20 cellular contexts compared by ENCODE assay signal in genomic region chr5:158669275-158669674, GRCh38.
DNase-seq lines count a peak whose midpoint lies in the region; ATAC-seq, FAIRE-seq and TF ChIP-seq lines count a peak whose summit lies in the region.
"Had no signal": no experiment of that assay in that cellular context is flagged by ENCODE, and none has a peak within 500 bp of the region (broad histone marks: within the 10 kb centered on the region; RNA-seq: fewer than 3 reads in every experiment).

No MANE protein-coding gene starts in this region.

- CTCF ChIA-PET in MCF 10A (lab: Yijun Ruan, JAX), result interaction anchor here (0.7 to 2.2 kb wide), 4 partner anchors 26 to 498 kb away, joined by 3 to 11 read pairs (median 4); no protein-coding TSS in a partner anchor

- H3K4me1 Mint-ChIP-seq in dendritic cell treated with granulocyte-macrophage colony-stimulating factor and Interleukin-4, amounts not matched to agents 40 ng/mL and 50 ng/mL, for 4 days (ENCODE audit: low read depth), result peaks cover 6% of the 10 kb centered on the region
- peaks cover 7% of the 10 kb centered on the region for H3K4me1 Mint-ChIP-seq in memory B cell
- H3K4me1 Mint-ChIP-seq in MCF 10A (ENCODE audit: insufficient read depth, unreplicated experiment), result no peaks in the 10 kb centered on the region
- H3K4me1 Mint-ChIP-seq: CD4-positive, CD25-positive, alpha-beta regulatory T cell; GM23338; H9 had no signal

- TF ChIP-seq POLR2A in GM12892 (IDR thresholded peaks at IDR 0.05; ENCODE audit: low read depth, low read length), result no peak

- H3K9ac ChIP-seq in OCI-LY3 (ENCODE audit: low read length), result peak overlapping the region; percentile 47; the same call in 1 of the 2 replicates
- H3K9ac ChIP-seq: BLaER1 had no signal

- intact Hi-C loops in dendritic cell treated with granulocyte-macrophage colony-stimulating factor and Interleukin-4, amounts not matched to agents 40 ng/mL and 50 ng/mL, for 4 days (cut with micrococcal nuclease), result no loop called here
- intact Hi-C loops in MCF 10A (cut with micrococcal nuclease), result no loop called here

- ATAC-seq in memory B cell (ENCODE audit: low read depth) (no peak), HG03571 (IDR thresholded peaks at IDR 0.05; ENCODE audit: unreplicated experiment) (no peak)
- ATAC-seq: CD8-positive, alpha-beta T cell; GM23338; HCT116 had no signal

- H3K4me3 Mint-ChIP-seq in dendritic cell treated with granulocyte-macrophage colony-stimulating factor and Interleukin-4, amounts not matched to agents 40 ng/mL and 50 ng/mL, for 4 days, result no peak overlapping the region
- H3K4me3 Mint-ChIP-seq in memory B cell (no peak overlapping the region), MCF 10A (ENCODE audit: unreplicated experiment) (no peak overlapping the region)
- H3K4me3 Mint-ChIP-seq: B cell; CD4-positive, CD25-positive, alpha-beta regulatory T cell; CD8-positive, alpha-beta T cell; GM23338; H9 had no signal

- peak overlapping the region; percentile 85 for H3K27ac Mint-ChIP-seq in dendritic cell treated with granulocyte-macrophage colony-stimulating factor and Interleukin-4, amounts not matched to agents 40 ng/mL and 50 ng/mL, for 4 days
- H3K27ac Mint-ChIP-seq in memory B cell (peak overlapping the region; percentile 80), MCF 10A (ENCODE audit: low read depth, unreplicated experiment) (no peak overlapping the region)
- H3K27ac Mint-ChIP-seq: B cell; CD4-positive, CD25-positive, alpha-beta regulatory T cell; CD8-positive, alpha-beta T cell; GM23338; H9 had no signal

- peaks cover 1% of the 10 kb centered on the region for H3K27me3 Mint-ChIP-seq in dendritic cell treated with granulocyte-macrophage colony-stimulating factor and Interleukin-4, amounts not matched to agents 40 ng/mL and 50 ng/mL, for 4 days
- no peaks in the 10 kb centered on the region for H3K27me3 Mint-ChIP-seq in memory B cell
- H3K27me3 Mint-ChIP-seq in MCF 10A (ENCODE audit: insufficient read depth, unreplicated experiment), result peaks cover 19% of the 10 kb centered on the region
- H3K27me3 Mint-ChIP-seq: B cell had no signal

- no peaks in the 10 kb centered on the region for H4K20me1 ChIP-seq in OCI-LY3 (ENCODE audit: insufficient read depth, low read length)
- H4K20me1 ChIP-seq: BLaER1 had no signal

- BruUV-seq in MCF 10A (replicated peaks; lab: Mats Ljungman, UMichigan), result no TSS peak

- peak; percentile 14 for FAIRE-seq in GM12892 (lab: Jason Lieb, UNC)
- FAIRE-seq: GM12878 had no signal

- H3K9me3 Mint-ChIP-seq in dendritic cell treated with granulocyte-macrophage colony-stimulating factor and Interleukin-4, amounts not matched to agents 40 ng/mL and 50 ng/mL, for 4 days, result peaks cover 26% of the 10 kb centered on the region
- H3K9me3 Mint-ChIP-seq in memory B cell (peaks cover 11% of the 10 kb centered on the region), MCF 10A (ENCODE audit: unreplicated experiment) (peaks cover 7% of the 10 kb centered on the region)
- H3K9me3 Mint-ChIP-seq: GM23338 had no signal

- H3K27ac ChIP-seq in OCI-LY3 (ENCODE audit: low read length), result peak overlapping the region; percentile 90
- H3K27ac ChIP-seq: BLaER1, C4-2B had no signal

- POLR2A ChIA-PET in MCF 10A (lab: Yijun Ruan, JAX), result interaction anchor here (0.8 kb wide), 1 partner anchor 10 kb away, joined by 3 read pairs; no protein-coding TSS in a partner anchor

- H3K9me3 ChIP-seq in OCI-LY3 (ENCODE audit: insufficient read depth, low read length), result peaks cover 8% of the 10 kb centered on the region; the same call in 1 of the 2 replicates

- DNase-seq in GM12892 (ENCODE audit: insufficient read length) (no peak), memory B cell (ENCODE audit: low spot score in 2 of 2) (no peak), NOMO-1 (lab: John Stamatoyannopoulos, UW; ENCODE audit: unreplicated experiment in 2 of 2) (no peak), MCF 10A (ENCODE audit: unreplicated experiment) (no peak), COR-L47 (lab: John Stamatoyannopoulos, UW) (no peak)
- DNase-seq: CD4-positive, CD25-positive, alpha-beta regulatory T cell; CD8-positive, alpha-beta T cell; DMS79; EL; GDM1; H9 had no signal

- TF ChIP-seq CTCF in OCI-LY3 (IDR thresholded peaks at IDR 0.05; ENCODE audit: low read depth, low read length), result no peak
- no peak for TF ChIP-seq CTCF in MCF 10A (IDR thresholded peaks at IDR 0.05; ENCODE audit: unreplicated experiment)

- H2AFZ ChIP-seq in OCI-LY3 (ENCODE audit: low read depth, low read length), result no peak overlapping the region
- H2AFZ ChIP-seq: GM23338 had no signal

- no peaks in the 10 kb centered on the region for H3K27me3 ChIP-seq in OCI-LY3 (ENCODE audit: low read depth, low read length)
- H3K27me3 ChIP-seq: BLaER1 had no signal

- peak overlapping the region; percentile 43; the same call in 1 of the 2 replicates for H3K4me2 ChIP-seq in OCI-LY3 (ENCODE audit: low read length)
- H3K4me2 ChIP-seq: BLaER1, GM23338 had no signal

- no peaks in the 10 kb centered on the region for H3K36me3 Mint-ChIP-seq in dendritic cell treated with granulocyte-macrophage colony-stimulating factor and Interleukin-4, amounts not matched to agents 40 ng/mL and 50 ng/mL, for 4 days (ENCODE audit: low read depth)
- H3K36me3 Mint-ChIP-seq in memory B cell (peaks cover 6% of the 10 kb centered on the region), MCF 10A (ENCODE audit: insufficient read depth, unreplicated experiment) (no peaks in the 10 kb centered on the region)
- H3K36me3 Mint-ChIP-seq: CD4-positive, CD25-positive, alpha-beta regulatory T cell; CD8-positive, alpha-beta T cell had no signal

- H3K4me1 ChIP-seq in OCI-LY3 (ENCODE audit: low read length), result peaks cover 24% of the 10 kb centered on the region

- H3K36me3 ChIP-seq in OCI-LY3 (replicated peaks; ENCODE audit: low read depth, low read length), result peaks cover 26% of the 10 kb centered on the region

- no peak overlapping the region for H3K4me3 ChIP-seq in OCI-LY3 (ENCODE audit: low read length)
- H3K4me3 ChIP-seq: BLaER1, GM12878, GM23338 had no signal

- no peaks in the 10 kb centered on the region for H3K79me2 ChIP-seq in OCI-LY3 (ENCODE audit: low read length)
